ENCODE assay signal across 1 cellular context in genomic region chr21:46005081-46005480, GRCh38.
TF ChIP-seq lines count a peak whose summit lies in the region.

No MANE protein-coding gene starts in this region.

TF ChIP-seq in WTC11, 78 proteins besides CTCF, POLR2A, EP300 and RAD21 (continued from another document):
- TF ChIP-seq, protein P1, sequence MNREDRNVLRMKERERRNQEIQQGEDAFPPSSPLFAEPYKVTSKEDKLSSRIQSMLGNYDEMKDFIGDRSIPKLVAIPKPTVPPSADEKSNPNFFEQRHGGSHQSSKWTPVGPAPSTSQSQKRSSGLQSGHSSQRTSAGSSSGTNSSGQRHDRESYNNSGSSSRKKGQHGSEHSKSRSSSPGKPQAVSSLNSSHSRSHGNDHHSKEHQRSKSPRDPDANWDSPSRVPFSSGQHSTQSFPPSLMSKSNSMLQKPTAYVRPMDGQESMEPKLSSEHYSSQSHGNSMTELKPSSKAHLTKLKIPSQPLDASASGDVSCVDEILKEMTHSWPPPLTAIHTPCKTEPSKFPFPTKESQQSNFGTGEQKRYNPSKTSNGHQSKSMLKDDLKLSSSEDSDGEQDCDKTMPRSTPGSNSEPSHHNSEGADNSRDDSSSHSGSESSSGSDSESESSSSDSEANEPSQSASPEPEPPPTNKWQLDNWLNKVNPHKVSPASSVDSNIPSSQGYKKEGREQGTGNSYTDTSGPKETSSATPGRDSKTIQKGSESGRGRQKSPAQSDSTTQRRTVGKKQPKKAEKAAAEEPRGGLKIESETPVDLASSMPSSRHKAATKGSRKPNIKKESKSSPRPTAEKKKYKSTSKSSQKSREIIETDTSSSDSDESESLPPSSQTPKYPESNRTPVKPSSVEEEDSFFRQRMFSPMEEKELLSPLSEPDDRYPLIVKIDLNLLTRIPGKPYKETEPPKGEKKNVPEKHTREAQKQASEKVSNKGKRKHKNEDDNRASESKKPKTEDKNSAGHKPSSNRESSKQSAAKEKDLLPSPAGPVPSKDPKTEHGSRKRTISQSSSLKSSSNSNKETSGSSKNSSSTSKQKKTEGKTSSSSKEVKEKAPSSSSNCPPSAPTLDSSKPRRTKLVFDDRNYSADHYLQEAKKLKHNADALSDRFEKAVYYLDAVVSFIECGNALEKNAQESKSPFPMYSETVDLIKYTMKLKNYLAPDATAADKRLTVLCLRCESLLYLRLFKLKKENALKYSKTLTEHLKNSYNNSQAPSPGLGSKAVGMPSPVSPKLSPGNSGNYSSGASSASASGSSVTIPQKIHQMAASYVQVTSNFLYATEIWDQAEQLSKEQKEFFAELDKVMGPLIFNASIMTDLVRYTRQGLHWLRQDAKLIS (CRISPR knock-in tag; IDR thresholded peaks at IDR 0.05; ENCODE audit: borderline replicate concordance) = no peak
